Comparison of ENCODE assay signal across 13 cellular contexts in the genomic region with DNA sequence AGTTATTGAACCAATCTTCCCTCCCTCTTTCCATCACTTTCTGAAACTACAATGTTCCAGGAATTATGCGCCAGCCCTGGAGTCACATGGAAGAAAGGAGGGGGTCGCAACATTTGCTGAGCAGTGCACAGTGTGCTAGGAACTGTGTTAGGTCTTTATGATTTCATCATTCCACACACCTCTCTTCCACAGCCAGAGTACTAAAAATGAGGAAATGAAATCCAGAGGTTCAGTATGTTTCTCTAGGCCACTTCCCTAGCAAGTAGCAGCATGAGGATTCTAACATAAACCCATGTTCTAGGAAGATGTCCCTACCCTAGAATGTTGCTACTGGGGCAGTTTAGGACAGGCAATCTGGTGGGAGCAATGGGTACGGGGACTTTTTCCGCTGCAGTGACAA.
DNase-seq lines count a peak whose midpoint lies in the region; ATAC-seq and TF ChIP-seq lines count a peak whose summit lies in the region.
"Had no signal": no experiment of that assay in that cellular context is flagged by ENCODE, and none has a peak within 500 bp of the region (broad histone marks: within the 10 kb centered on the region; RNA-seq: fewer than 3 reads in every experiment).

No MANE protein-coding gene starts in this region.

- peaks cover 13% of the 10 kb centered on the region for H3K36me3 Mint-ChIP-seq in activated T-helper 17 cell treated with anti-CD3 and anti-CD28 coated beads, Interleukin-2, amount 50 U/mL, for 72 hours (ENCODE audit: low read depth)
- H3K36me3 Mint-ChIP-seq in mesothelial cell of epicardium = peaks cover 5% of the 10 kb centered on the region

- peaks cover 22% of the 10 kb centered on the region for H3K4me1 Mint-ChIP-seq in activated T-helper 17 cell treated with anti-CD3 and anti-CD28 coated beads, Interleukin-2, amount 50 U/mL, for 72 hours
- H3K4me1 Mint-ChIP-seq in mesothelial cell of epicardium = peaks cover 46% of the 10 kb centered on the region

- no peak for TF ChIP-seq POLR2A in vagina (IDR thresholded peaks at IDR 0.05)

- TF ChIP-seq CTCF in left ventricle myocardium inferior (IDR thresholded peaks at IDR 0.05; ENCODE audit: borderline replicate concordance) = no peak
- TF ChIP-seq CTCF in mesothelial cell of epicardium (IDR thresholded peaks at IDR 0.05; ENCODE audit: unreplicated experiment) = no peak
- no peak for TF ChIP-seq CTCF in vagina (IDR thresholded peaks at IDR 0.05)

- H3K4me3 Mint-ChIP-seq in activated T-helper 17 cell treated with anti-CD3 and anti-CD28 coated beads, Interleukin-2, amount 50 U/mL, for 72 hours = peak overlapping the region; percentile 66
- no peak overlapping the region for H3K4me3 Mint-ChIP-seq in mesothelial cell of epicardium
- H3K4me3 Mint-ChIP-seq: T-helper 2 cell treated with Interferon-gamma antibody and Interleukin-4, amounts not matched to agents 5 μg/mL and 100 μg/mL, for 36 hours had no signal

- intact Hi-C loops in Right ventricle myocardium inferior (cut with DNase I) = no loop called here
- intact Hi-C loops in left ventricle myocardium inferior (cut with micrococcal nuclease) = no loop called here
- intact Hi-C loops in vagina (cut with DNase I) = no loop called here

- no peak for DNase-seq in Right ventricle myocardium inferior (ENCODE audit: missing footprints)
- no peak for DNase-seq in left ventricle myocardium inferior
- DNase-seq in mesothelial cell of epicardium (ENCODE audit: low spot score in 2 of 2, unreplicated experiment in 2 of 2) = no peak
- no peak for DNase-seq in vagina (ENCODE audit: extremely low spot score in 2 of 2)
- DNase-seq in stimulated activated CD4-positive, alpha-beta T cell treated with anti-CD3 and anti-CD28 coated beads, Interleukin-2, amount 100 ng/mL, for 48 hours = no peak
- DNase-seq: activated naive CD4-positive, alpha-beta T cell treated with Interleukin-2 at 50 U/mL for 16 hours; NCI-H1105 treated with DMSO at 0.1 percent for 48 hours; RPMI8226; small intestine had no signal

- H3K27ac Mint-ChIP-seq in activated T-helper 17 cell treated with anti-CD3 and anti-CD28 coated beads, Interleukin-2, amount 50 U/mL, for 72 hours = no peak overlapping the region
- H3K27ac Mint-ChIP-seq in mesothelial cell of epicardium = peak overlapping the region; percentile 39

- H3K9me3 ChIP-seq in left ventricle myocardium inferior (replicated peaks) = no peaks in the 10 kb centered on the region
- no peaks in the 10 kb centered on the region for H3K9me3 ChIP-seq in vagina

- no peaks in the 10 kb centered on the region for H3K27me3 ChIP-seq in left ventricle myocardium inferior (ENCODE audit: low read depth)
- no peaks in the 10 kb centered on the region for H3K27me3 ChIP-seq in vagina

- no peaks in the 10 kb centered on the region for H3K36me3 ChIP-seq in left ventricle myocardium inferior
- no peaks in the 10 kb centered on the region for H3K36me3 ChIP-seq in vagina

- H3K4me3 ChIP-seq in left ventricle myocardium inferior (no peak overlapping the region), vagina (no peak overlapping the region)

- H3K27ac ChIP-seq in left ventricle myocardium inferior (replicated peaks) = no peak overlapping the region
- H3K27ac ChIP-seq in vagina = peak overlapping the region; percentile 10

- no peaks in the 10 kb centered on the region for H3K27me3 Mint-ChIP-seq in activated T-helper 17 cell treated with anti-CD3 and anti-CD28 coated beads, Interleukin-2, amount 50 U/mL, for 72 hours
- H3K27me3 Mint-ChIP-seq in mesothelial cell of epicardium (ENCODE audit: low read depth) = no peaks in the 10 kb centered on the region

- ATAC-seq in Right ventricle myocardium inferior (peak; percentile 34), HG02610 (IDR thresholded peaks at IDR 0.05; ENCODE audit: unreplicated experiment) (no peak), HG03378 (IDR thresholded peaks at IDR 0.05; ENCODE audit: unreplicated experiment) (no peak)
- no peak for ATAC-seq in activated T-helper 17 cell treated with anti-CD3 and anti-CD28 coated beads, Interleukin-2, amount 50 U/mL, for 72 hours (replicated peaks)

- H3K4me1 ChIP-seq in left ventricle myocardium inferior (peaks cover 32% of the 10 kb centered on the region), vagina (peaks cover 20% of the 10 kb centered on the region)

- H3K9me3 Mint-ChIP-seq in activated T-helper 17 cell treated with anti-CD3 and anti-CD28 coated beads, Interleukin-2, amount 50 U/mL, for 72 hours = no peaks in the 10 kb centered on the region
- H3K9me3 Mint-ChIP-seq in mesothelial cell of epicardium = no peaks in the 10 kb centered on the region
- H3K9me3 Mint-ChIP-seq: T-helper 2 cell treated with Interferon-gamma antibody and Interleukin-4, amounts not matched to agents 5 μg/mL and 100 μg/mL, for 36 hours had no signal
